Comparison of ENCODE assay signal across 8 cellular contexts in the genomic region with DNA sequence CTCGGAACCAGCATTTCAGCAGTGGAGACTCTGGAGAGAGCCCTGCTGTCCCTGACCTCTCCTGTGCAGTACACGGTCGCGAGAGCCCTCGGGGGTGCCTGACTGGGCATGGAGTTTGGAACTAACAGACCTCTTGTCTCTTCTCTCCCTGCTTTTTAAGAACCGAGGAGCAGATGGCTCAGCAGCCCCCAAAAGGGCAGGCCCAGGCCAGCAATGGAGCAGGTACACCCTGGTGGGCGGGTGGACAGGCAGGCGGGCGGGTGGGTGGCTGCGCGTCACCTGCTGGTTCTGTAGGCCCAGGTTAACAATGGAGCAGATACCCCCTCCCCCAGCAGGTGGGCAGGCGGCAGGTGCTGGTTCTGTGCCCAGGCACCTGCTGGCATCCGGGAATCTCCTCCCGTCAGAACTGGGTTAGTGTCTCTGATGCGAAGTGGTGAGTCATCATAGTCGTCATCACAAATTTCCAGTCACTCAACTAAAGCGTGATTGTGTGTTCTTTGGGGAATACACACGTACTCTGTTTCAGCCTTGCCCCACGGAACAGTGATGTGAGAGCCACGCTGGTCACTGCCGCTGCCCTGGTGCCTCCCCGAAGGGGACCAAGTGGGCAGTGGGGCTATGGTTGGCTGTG. TPM values are rescaled to one million over a fixed set of nuclear protein-coding genes. Genes with fewer than 3 reads are reported as not detected.
DNase-seq lines count a peak whose midpoint lies in the region; ATAC-seq and TF ChIP-seq lines count a peak whose summit lies in the region.

No MANE protein-coding gene starts in this region.

- H3K27me3 ChIP-seq in right atrium auricular region = no peaks in the 10 kb centered on the region

- H3K4me3 ChIP-seq in right atrium auricular region = no peak overlapping the region

- peaks cover 0 to 40% of the 10 kb centered on the region in 2 donors for H3K4me1 ChIP-seq in right atrium auricular region

- H3K27me3 Mint-ChIP-seq in activated T-cell treated with anti-CD3 and anti-CD28 coated beads, Interleukin-2, amount 50 U/mL, for 24 hours = no peaks in the 10 kb centered on the region

- no peaks in the 10 kb centered on the region for H3K9me3 Mint-ChIP-seq in activated T-cell treated with anti-CD3 and anti-CD28 coated beads, Interleukin-2, amount 50 U/mL, for 24 hours

- DNase-seq in NCI-H2081 treated with DMSO at 0.1 percent for 48 hours (lab: John Stamatoyannopoulos, UW) (peak; percentile 23), right atrium auricular region (ENCODE audit: low spot score) (no peak), superior temporal gyrus (ENCODE audit: extremely low spot score) (peak; percentile 61), iPS-NIHi11 (ENCODE audit: low spot score) (no peak)
- peak; percentile 70 for DNase-seq in activated T-cell treated with anti-CD3 and anti-CD28 coated beads, Interleukin-2, amount 50 U/mL, for 24 hours

- H3K27ac Mint-ChIP-seq in activated T-cell treated with anti-CD3 and anti-CD28 coated beads, Interleukin-2, amount 50 U/mL, for 24 hours = peak overlapping the region; percentile 93

- peaks cover 52% of the 10 kb centered on the region for H3K36me3 ChIP-seq in right atrium auricular region

- TF ChIP-seq CTCF in C4-2B (conservative IDR thresholded peaks at IDR 0.05) (no peak), right atrium auricular region (IDR thresholded peaks at IDR 0.05) (no peak)

- peaks cover 3% of the 10 kb centered on the region for H3K36me3 Mint-ChIP-seq in activated T-cell treated with anti-CD3 and anti-CD28 coated beads, Interleukin-2, amount 50 U/mL, for 24 hours (ENCODE audit: low read depth)

- peak overlapping the region; percentile 53 for H3K27ac ChIP-seq in C4-2B
- H3K27ac ChIP-seq in right atrium auricular region = peak overlapping the region; percentile 75 to 84

- ATAC-seq in GM18511 (IDR thresholded peaks at IDR 0.05; ENCODE audit: unreplicated experiment) (no peak), GM19395 (IDR thresholded peaks at IDR 0.05; ENCODE audit: unreplicated experiment) (no peak)

- no peak overlapping the region for H3K4me3 Mint-ChIP-seq in activated T-cell treated with anti-CD3 and anti-CD28 coated beads, Interleukin-2, amount 50 U/mL, for 24 hours

- H3K9me3 ChIP-seq in right atrium auricular region = no peaks in the 10 kb centered on the region

- peaks cover 22% of the 10 kb centered on the region for H3K4me1 Mint-ChIP-seq in activated T-cell treated with anti-CD3 and anti-CD28 coated beads, Interleukin-2, amount 50 U/mL, for 24 hours (ENCODE audit: low read depth)

RNA-seq across cellular contexts. Expression of a gene that starts 41.1 kb away (rescaled TPM):
- 10 to 100 TPM; 29.1 to 31.6 TPM for total RNA-seq in right atrium auricular region

Comparison
In these comparisons a context has a peak if more than half of its experiments do, and no peak if none do; other contexts are left out.
1. DNase-seq: peak in NCI-H2081 treated with DMSO at 0.1 percent for 48 hours (single experiment), activated T-cell treated with anti-CD3 and anti-CD28 coated beads, Interleukin-2, amount 50 U/mL, for 24 hours (single experiment) and superior temporal gyrus (single experiment); none in right atrium auricular region (single experiment) and iPS-NIHi11 (single experiment).